ENCODE assay signal across 13 cellular contexts in the genomic region with DNA sequence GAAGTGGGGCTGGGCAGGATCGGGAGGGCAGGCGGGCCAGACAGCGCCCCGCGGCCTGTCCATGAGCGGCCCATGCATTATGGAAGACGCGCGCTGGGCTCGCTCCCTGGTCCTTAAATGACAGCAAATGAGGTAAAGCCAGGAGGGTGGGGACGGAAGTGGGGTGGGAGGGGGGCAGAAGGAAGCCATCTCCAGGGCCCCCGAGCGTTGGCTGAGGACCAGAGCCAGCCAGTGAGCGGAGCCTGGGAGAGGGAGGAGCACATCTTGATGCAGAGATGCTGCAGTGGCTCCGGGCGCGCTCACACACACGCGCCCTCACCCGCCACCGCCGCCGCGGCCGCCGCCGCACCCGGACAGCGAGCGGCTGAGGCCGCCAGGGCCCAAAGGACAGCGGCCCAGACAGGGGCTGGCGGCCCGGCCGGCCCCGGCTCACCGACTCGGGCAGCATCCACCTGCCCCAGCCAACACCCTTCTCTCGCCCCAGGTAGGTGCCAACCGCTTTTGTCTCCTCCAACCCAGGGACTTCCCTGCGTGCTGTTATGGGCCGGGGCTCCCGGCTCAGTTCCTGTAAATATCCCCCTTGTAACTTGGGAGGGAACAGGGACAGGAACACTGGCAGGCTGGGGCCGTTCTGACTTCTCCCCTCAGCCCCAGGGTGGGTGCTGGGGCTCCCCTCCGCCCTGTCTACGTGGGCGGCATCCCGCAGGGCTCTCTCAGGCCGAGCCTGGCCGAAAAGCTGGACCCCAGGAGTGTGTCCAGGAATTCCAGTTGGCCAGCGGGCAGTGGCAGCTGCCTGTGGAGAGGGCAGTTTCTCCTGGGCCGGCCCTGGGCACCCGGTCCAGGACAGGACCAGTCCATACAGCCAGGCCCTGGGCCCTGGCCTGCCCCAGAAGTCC. TPM values are rescaled to one million over a fixed set of nuclear protein-coding genes. Genes with fewer than 3 reads are reported as not detected.
DNase-seq lines count a peak whose midpoint lies in the region; ATAC-seq lines count a peak whose summit lies in the region.
"Had no signal": no experiment of that assay in that cellular context is flagged by ENCODE, and none has a peak within 500 bp of the region (broad histone marks: within the 10 kb centered on the region; RNA-seq: fewer than 3 reads in every experiment).

A gene with protein sequence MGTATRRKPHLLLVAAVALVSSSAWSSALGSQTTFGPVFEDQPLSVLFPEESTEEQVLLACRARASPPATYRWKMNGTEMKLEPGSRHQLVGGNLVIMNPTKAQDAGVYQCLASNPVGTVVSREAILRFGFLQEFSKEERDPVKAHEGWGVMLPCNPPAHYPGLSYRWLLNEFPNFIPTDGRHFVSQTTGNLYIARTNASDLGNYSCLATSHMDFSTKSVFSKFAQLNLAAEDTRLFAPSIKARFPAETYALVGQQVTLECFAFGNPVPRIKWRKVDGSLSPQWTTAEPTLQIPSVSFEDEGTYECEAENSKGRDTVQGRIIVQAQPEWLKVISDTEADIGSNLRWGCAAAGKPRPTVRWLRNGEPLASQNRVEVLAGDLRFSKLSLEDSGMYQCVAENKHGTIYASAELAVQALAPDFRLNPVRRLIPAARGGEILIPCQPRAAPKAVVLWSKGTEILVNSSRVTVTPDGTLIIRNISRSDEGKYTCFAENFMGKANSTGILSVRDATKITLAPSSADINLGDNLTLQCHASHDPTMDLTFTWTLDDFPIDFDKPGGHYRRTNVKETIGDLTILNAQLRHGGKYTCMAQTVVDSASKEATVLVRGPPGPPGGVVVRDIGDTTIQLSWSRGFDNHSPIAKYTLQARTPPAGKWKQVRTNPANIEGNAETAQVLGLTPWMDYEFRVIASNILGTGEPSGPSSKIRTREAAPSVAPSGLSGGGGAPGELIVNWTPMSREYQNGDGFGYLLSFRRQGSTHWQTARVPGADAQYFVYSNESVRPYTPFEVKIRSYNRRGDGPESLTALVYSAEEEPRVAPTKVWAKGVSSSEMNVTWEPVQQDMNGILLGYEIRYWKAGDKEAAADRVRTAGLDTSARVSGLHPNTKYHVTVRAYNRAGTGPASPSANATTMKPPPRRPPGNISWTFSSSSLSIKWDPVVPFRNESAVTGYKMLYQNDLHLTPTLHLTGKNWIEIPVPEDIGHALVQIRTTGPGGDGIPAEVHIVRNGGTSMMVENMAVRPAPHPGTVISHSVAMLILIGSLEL (plus strand): TSS at position 302 of the 896 bp plus-strand sequence. CDS start 9,974 bp downstream, outside the sequence.

- CTCF ChIA-PET in activated naive CD4-positive, alpha-beta T cell treated with anti-CD3 and anti-CD28 coated beads, Interleukin-2, amount 10 ng/mL, durations not matched to agents 7 days and 5 days (lab: Charles Lee) = no interaction called here

- no peak within 1 kb of the TSS for H4K8ac ChIP-seq in mesendoderm (ENCODE audit: low read depth, low read length)

- peaks cover 57% of the 10 kb centered on the region for H3K27me3 Mint-ChIP-seq in activated CD4-positive, alpha-beta T cell treated with anti-CD3 and anti-CD28 coated beads, Interleukin-2, amount 10 ng/mL, durations not matched to agents 24 days and 14 days
- H3K27me3 Mint-ChIP-seq in activated naive CD4-positive, alpha-beta T cell treated with anti-CD3 and anti-CD28 coated beads, Interleukin-2, amount 10 ng/mL, durations not matched to agents 7 days and 5 days = peaks cover 80% of the 10 kb centered on the region

- H3K9ac ChIP-seq in mesendoderm (ENCODE audit: low read length) = no peak within 1 kb of the TSS
- H3K9ac ChIP-seq: KMS-11 had no signal

- H2BK120ac ChIP-seq in mesendoderm (ENCODE audit: low read depth, low read length) = no peak within 1 kb of the TSS

- peak within 1 kb of the TSS; percentile 45 for H3K23ac ChIP-seq in mesendoderm (ENCODE audit: low read length)

- H3K4me2 ChIP-seq in mesendoderm (ENCODE audit: low read length) = no peak within 1 kb of the TSS
- H3K4me2 ChIP-seq: KMS-11 had no signal

- H2AK5ac ChIP-seq in mesendoderm (ENCODE audit: low read length) = no peak within 1 kb of the TSS

- no peak within 1 kb of the TSS for H3K56ac ChIP-seq in mesendoderm (ENCODE audit: low read length)

- intact Hi-C loops in activated CD4-positive, alpha-beta T cell treated with anti-CD3 and anti-CD28 coated beads, Interleukin-2, amount 10 ng/mL, durations not matched to agents 24 days and 14 days (cut with micrococcal nuclease) = no loop called here

- no peaks in the 10 kb centered on the region for H3K9me3 Mint-ChIP-seq in activated CD4-positive, alpha-beta T cell treated with anti-CD3 and anti-CD28 coated beads, Interleukin-2, amount 10 ng/mL, durations not matched to agents 24 days and 14 days
- no peaks in the 10 kb centered on the region for H3K9me3 Mint-ChIP-seq in activated naive CD4-positive, alpha-beta T cell treated with anti-CD3 and anti-CD28 coated beads, Interleukin-2, amount 10 ng/mL, durations not matched to agents 7 days and 5 days
- H3K9me3 Mint-ChIP-seq: activated T-helper 1 cell treated with anti-CD3 and anti-CD28 coated beads, Interleukin-12 subunit alpha, Interleukin-12 subunit beta, Interleukin-2, Interleukin-4 antibody, amounts not matched to agents 30 ng/mL and 10 ng/mL and 1 ng/mL, durations not matched to agents 14 hours and 24 hours and 36 hours had no signal

- no peak within 1 kb of the TSS for H2BK5ac ChIP-seq in mesendoderm (ENCODE audit: low read length)

- H3K27ac ChIP-seq in caudate nucleus (ENCODE audit: low read depth, low read length) = peak within 1 kb of the TSS; percentile 98
- no peak within 1 kb of the TSS for H3K27ac ChIP-seq in mesendoderm (ENCODE audit: low read depth, low read length)
- H3K27ac ChIP-seq: KMS-11, stomach had no signal

- DNase-seq in C1 segment of cervical spinal cord (lab: John Stamatoyannopoulos, UW) (peak in 12 of 14 donors; percentile 41 to 88 (median 70)), NCI-H1417 treated with DMSO at 0.1 percent for 48 hours (lab: John Stamatoyannopoulos, UW) (peak; percentile 3), caudate nucleus (lab: John Stamatoyannopoulos, UW) (peak in 58 of 61 donors; percentile 29 to 93 (median 85)), mesendoderm (peak; percentile 42)
- DNase-seq in activated CD4-positive, alpha-beta T cell treated with anti-CD3 and anti-CD28 coated beads, Interleukin-2, amount 10 ng/mL, durations not matched to agents 24 days and 14 days = no peak
- no peak for DNase-seq in activated naive CD4-positive, alpha-beta T cell treated with anti-CD3 and anti-CD28 coated beads, Interleukin-2, amount 10 ng/mL, durations not matched to agents 7 days and 5 days
- DNase-seq: CD4-positive, CD25-positive, alpha-beta regulatory T cell; stomach had no signal

- no peak within 1 kb of the TSS for H3K27ac Mint-ChIP-seq in activated CD4-positive, alpha-beta T cell treated with anti-CD3 and anti-CD28 coated beads, Interleukin-2, amount 10 ng/mL, durations not matched to agents 24 days and 14 days
- no peak within 1 kb of the TSS for H3K27ac Mint-ChIP-seq in activated naive CD4-positive, alpha-beta T cell treated with anti-CD3 and anti-CD28 coated beads, Interleukin-2, amount 10 ng/mL, durations not matched to agents 7 days and 5 days
- H3K27ac Mint-ChIP-seq: activated T-helper 1 cell treated with anti-CD3 and anti-CD28 coated beads, Interleukin-12 subunit alpha, Interleukin-12 subunit beta, Interleukin-2, Interleukin-4 antibody, amounts not matched to agents 30 ng/mL and 10 ng/mL and 1 ng/mL, durations not matched to agents 14 hours and 24 hours and 36 hours; CD4-positive, CD25-positive, alpha-beta regulatory T cell had no signal

- no peak within 1 kb of the TSS for H3K4me3 Mint-ChIP-seq in activated CD4-positive, alpha-beta T cell treated with anti-CD3 and anti-CD28 coated beads, Interleukin-2, amount 10 ng/mL, durations not matched to agents 24 days and 14 days
- no peak within 1 kb of the TSS for H3K4me3 Mint-ChIP-seq in activated naive CD4-positive, alpha-beta T cell treated with anti-CD3 and anti-CD28 coated beads, Interleukin-2, amount 10 ng/mL, durations not matched to agents 7 days and 5 days
- H3K4me3 Mint-ChIP-seq: activated T-helper 1 cell treated with anti-CD3 and anti-CD28 coated beads, Interleukin-12 subunit alpha, Interleukin-12 subunit beta, Interleukin-2, Interleukin-4 antibody, amounts not matched to agents 30 ng/mL and 10 ng/mL and 1 ng/mL, durations not matched to agents 14 hours and 24 hours and 36 hours; CD4-positive, CD25-positive, alpha-beta regulatory T cell had no signal

- no peaks in the 10 kb centered on the region for H3K79me1 ChIP-seq in mesendoderm (ENCODE audit: low read length)

- no peaks in the 10 kb centered on the region for H3K4me1 ChIP-seq in mesendoderm (ENCODE audit: control insufficient read depth, low read depth, low read length)

- H2BK15ac ChIP-seq in mesendoderm (replicated peaks; ENCODE audit: low read depth) = no peak within 1 kb of the TSS

- ATAC-seq in GM21381 (IDR thresholded peaks at IDR 0.05; ENCODE audit: unreplicated experiment) (no peak), HG03196 (IDR thresholded peaks at IDR 0.05; ENCODE audit: unreplicated experiment) (no peak)

- no peak within 1 kb of the TSS for H3K18ac ChIP-seq in mesendoderm (ENCODE audit: low read length)

- peaks cover 10% of the 10 kb centered on the region for H3K27me3 ChIP-seq in mesendoderm (ENCODE audit: insufficient read depth, low read length, poor library complexity)

- H3K36me3 ChIP-seq in mesendoderm (ENCODE audit: control insufficient read depth, insufficient read depth, low read length) = no peaks in the 10 kb centered on the region
- H3K36me3 ChIP-seq: stomach had no signal

- no peaks in the 10 kb centered on the region for H3K79me2 ChIP-seq in mesendoderm (ENCODE audit: control insufficient read depth, insufficient read depth, low read length)

- no peak within 1 kb of the TSS for H4K5ac ChIP-seq in mesendoderm (ENCODE audit: low read length)

- WGBS in mesendoderm (ENCODE audit: extremely low coverage, insufficient coverage, low lambda C conversion rate) = no CpG with 5 or more reads among the region's 53 CpGs

- no peak within 1 kb of the TSS for H3K4me3 ChIP-seq in mesendoderm (ENCODE audit: low read length)

- no peak within 1 kb of the TSS for H3K4ac ChIP-seq in mesendoderm (ENCODE audit: low read depth, low read length)

- no peaks in the 10 kb centered on the region for H3K36me3 Mint-ChIP-seq in activated CD4-positive, alpha-beta T cell treated with anti-CD3 and anti-CD28 coated beads, Interleukin-2, amount 10 ng/mL, durations not matched to agents 24 days and 14 days (ENCODE audit: low read depth)
- no peaks in the 10 kb centered on the region for H3K36me3 Mint-ChIP-seq in activated naive CD4-positive, alpha-beta T cell treated with anti-CD3 and anti-CD28 coated beads, Interleukin-2, amount 10 ng/mL, durations not matched to agents 7 days and 5 days
- H3K36me3 Mint-ChIP-seq: CD4-positive, CD25-positive, alpha-beta regulatory T cell had no signal

- H3K4me1 Mint-ChIP-seq in activated CD4-positive, alpha-beta T cell treated with anti-CD3 and anti-CD28 coated beads, Interleukin-2, amount 10 ng/mL, durations not matched to agents 24 days and 14 days = no peaks in the 10 kb centered on the region
- no peaks in the 10 kb centered on the region for H3K4me1 Mint-ChIP-seq in activated naive CD4-positive, alpha-beta T cell treated with anti-CD3 and anti-CD28 coated beads, Interleukin-2, amount 10 ng/mL, durations not matched to agents 7 days and 5 days

RNA-seq across cellular contexts. Expression of the gene that starts here (rescaled TPM):
- polyA plus RNA-seq in mesendoderm (2013, experiment 1 of 2) = 0.49 TPM
- 0.53 TPM for polyA plus RNA-seq in mesendoderm (2013, experiment 2 of 2)
- not detected in 2 replicates for total RNA-seq in activated CD4-positive, alpha-beta T cell treated with anti-CD3 and anti-CD28 coated beads, Interleukin-2, amount 10 ng/mL, durations not matched to agents 24 days and 14 days
- total RNA-seq: activated T-helper 1 cell treated with anti-CD3 and anti-CD28 coated beads, Interleukin-12 subunit alpha, Interleukin-12 subunit beta, Interleukin-2, Interleukin-4 antibody, amounts not matched to agents 30 ng/mL and 10 ng/mL and 1 ng/mL, durations not matched to agents 14 hours and 24 hours and 36 hours; CD4-positive, CD25-positive, alpha-beta regulatory T cell; glomerular endothelial cell had no signal
- polyA plus RNA-seq: CD4-positive, CD25-positive, alpha-beta regulatory T cell had no signal

Comparison
In these comparisons a context has a peak if more than half of its experiments do, and no peak if none do; other contexts are left out.
1. DNase-seq: peak in C1 segment of cervical spinal cord (12 of 14), NCI-H1417 treated with DMSO at 0.1 percent for 48 hours (single experiment), caudate nucleus (58 of 61) and mesendoderm (single experiment); none in activated CD4-positive, alpha-beta T cell treated with anti-CD3 and anti-CD28 coated beads, Interleukin-2, amount 10 ng/mL, durations not matched to agents 24 days and 14 days (single experiment) and activated naive CD4-positive, alpha-beta T cell treated with anti-CD3 and anti-CD28 coated beads, Interleukin-2, amount 10 ng/mL, durations not matched to agents 7 days and 5 days (single experiment).